Comparison of ENCODE assay signal across 8 cellular contexts in the genomic region with DNA sequence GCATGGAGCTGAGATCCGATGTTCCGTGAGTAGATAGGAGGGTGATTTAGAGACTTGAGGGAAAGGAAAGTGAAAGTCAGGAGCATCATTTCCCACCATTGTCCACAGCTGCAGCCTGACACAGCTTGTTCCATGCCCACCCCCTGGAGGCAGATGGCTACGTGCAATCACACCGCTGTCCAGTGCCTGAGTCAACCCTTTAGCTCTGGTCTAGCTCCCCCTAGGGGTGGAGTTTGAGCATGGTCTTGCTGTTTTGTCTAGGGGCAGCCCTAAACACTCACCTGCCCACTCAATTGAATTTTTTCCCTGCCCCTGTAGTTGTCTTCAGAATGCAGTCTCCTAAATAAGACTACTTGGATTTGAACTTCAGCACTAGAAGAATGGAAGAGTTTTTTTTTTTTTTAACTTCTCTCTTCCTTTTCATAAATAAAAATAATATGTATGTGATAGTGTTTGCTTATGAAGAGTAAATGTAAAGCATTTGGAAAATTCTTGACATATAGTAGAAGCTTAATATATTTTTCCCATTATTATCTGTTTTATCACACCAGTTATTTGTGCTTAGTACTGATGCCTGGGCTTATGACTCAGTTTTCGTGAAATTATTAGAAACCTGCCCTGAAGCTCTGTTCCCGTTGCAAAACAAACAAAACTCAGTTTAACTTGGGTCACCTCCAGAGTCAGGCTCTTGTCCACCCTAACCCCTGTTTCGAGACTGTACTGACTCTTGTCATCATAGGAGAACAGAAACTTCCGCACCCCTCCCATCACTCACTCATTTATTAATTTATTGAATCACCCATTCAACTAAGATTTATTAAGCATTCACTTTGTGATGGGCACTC.
DNase-seq lines count a peak whose midpoint lies in the region; ATAC-seq and TF ChIP-seq lines count a peak whose summit lies in the region.

No MANE protein-coding gene starts in this region.

- peak; percentile 86 for ATAC-seq in GM19455 (IDR thresholded peaks at IDR 0.05; ENCODE audit: unreplicated experiment)
- peak; percentile 86 for ATAC-seq in HG03565 (IDR thresholded peaks at IDR 0.05; ENCODE audit: unreplicated experiment)
- peak; percentile 78 for ATAC-seq in body of pancreas
- ATAC-seq in GM18505 (IDR thresholded peaks at IDR 0.05; ENCODE audit: unreplicated experiment): no peak

- peak; percentile 86 for DNase-seq in EH (ENCODE audit: low read depth)
- peak; percentile 4 to 14 for DNase-seq in NOMO-1 (lab: John Stamatoyannopoulos, UW; ENCODE audit: unreplicated experiment in 2 of 2)
- DNase-seq in body of pancreas: peak; percentile 54 to 76 (median 66)
- peak; percentile 90 for DNase-seq in islet precursor cell
- peak; percentile 57 for DNase-seq in stomach

- peak; percentile 43 to 68 (median 55) for TF ChIP-seq CTCF in body of pancreas (IDR thresholded peaks at IDR 0.05)
- peak in 5 of 7 experiments; percentile 36 to 55 (median 45) for TF ChIP-seq CTCF in stomach (IDR thresholded peaks at IDR 0.05)

- intact Hi-C loops in body of pancreas (cut with DNase I) (loop anchor here (10.0 kb wide), 1 partner anchor 59 kb away; no protein-coding TSS in a partner anchor), stomach (cut with DNase I; ENCODE audit: low total_unique reads) (no loop called here)

- TF ChIP-seq EP300 in stomach (IDR thresholded peaks at IDR 0.05): no peak

- 34 to 35% methylated on average over 8 of the region's 8 CpGs for WGBS in body of pancreas, 2 donors
- 45 to 54% (median 51%) methylated on average over 8 of the region's 8 CpGs for WGBS in stomach, 5 donors

- no peak for TF ChIP-seq POLR2A in body of pancreas (IDR thresholded peaks at IDR 0.05)
- no peak for TF ChIP-seq POLR2A in stomach (IDR thresholded peaks at IDR 0.05)
- no peak for TF ChIP-seq POLR2A in GM18505 (IDR thresholded peaks at IDR 0.05; ENCODE audit: borderline replicate concordance, extremely low read depth, insufficient read depth, insufficient read length)

- H3K27me3 ChIP-seq in body of pancreas: no peaks in the 10 kb centered on the region
- peaks cover 0 to 8% (median 0%) of the 10 kb centered on the region in 3 donors for H3K27me3 ChIP-seq in stomach

- H3K4me3 ChIP-seq in body of pancreas (no peak overlapping the region), stomach (no peak overlapping the region)

- no peaks in the 10 kb centered on the region for H3K36me3 ChIP-seq in body of pancreas (replicated peaks in 1 of 2; ENCODE audit: insufficient read depth in 1 of 2, low read depth in 2 of 2)
- H3K36me3 ChIP-seq in stomach: no peaks in the 10 kb centered on the region

- H3K27ac ChIP-seq in body of pancreas (no peak overlapping the region), stomach (no peak overlapping the region)

- H3K4me1 ChIP-seq in body of pancreas: no peaks in the 10 kb centered on the region
- H3K4me1 ChIP-seq in stomach: peaks cover 0 to 16% (median 4%) of the 10 kb centered on the region in 4 donors

- H3K9me3 ChIP-seq in body of pancreas (no peaks in the 10 kb centered on the region), stomach (no peaks in the 10 kb centered on the region)

Comparison
In these comparisons a context has a peak if more than half of its experiments do, and no peak if none do; other contexts are left out.
1. DNase-seq: peak in every context shown above with its lines; median percentile 90 in islet precursor cell; 86 in EH; 66 in body of pancreas; 57 in stomach; 9 in NOMO-1.